Comparison of ENCODE assay signal across 8 cellular contexts in the genomic region with DNA sequence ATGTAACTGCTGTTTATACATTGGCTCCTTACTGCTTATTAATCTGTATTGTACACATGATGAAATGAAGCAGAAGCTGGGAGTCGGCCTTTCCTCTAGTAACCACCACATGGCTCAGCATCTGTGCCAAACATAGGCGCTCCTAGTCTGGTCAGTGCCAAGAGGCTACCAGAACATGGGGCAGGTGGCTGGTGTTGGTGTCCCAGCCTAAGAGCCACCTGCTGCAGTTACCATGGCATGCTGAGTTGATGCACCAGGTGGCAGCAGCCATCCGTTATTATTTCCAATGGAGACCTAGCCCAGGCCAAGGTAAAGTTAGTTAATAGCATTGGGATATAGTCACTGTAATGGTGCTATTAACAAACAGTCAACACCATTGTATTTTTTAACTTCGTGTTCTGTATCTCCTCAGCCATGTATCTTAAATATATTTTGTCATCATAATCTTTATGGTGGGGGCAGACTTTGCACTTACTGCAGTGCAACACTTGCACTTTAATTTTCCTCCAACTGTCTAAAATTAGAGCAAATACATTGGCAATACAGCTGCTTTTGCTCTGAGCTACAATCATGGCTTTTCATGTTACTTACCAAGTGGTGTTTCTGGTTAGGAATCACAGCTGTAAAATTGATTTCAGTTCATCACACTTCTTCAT. TPM values are rescaled to one million over a fixed set of nuclear protein-coding genes. Genes with fewer than 3 reads are reported as not detected.
A peak's percentile ranks its signal among the peaks of the same experiment; 100 is the strongest.
DNase-seq lines count a peak whose midpoint lies in the region; TF ChIP-seq lines count a peak whose summit lies in the region.

No MANE protein-coding gene starts in this region.

- H3K36me3 ChIP-seq in OCI-LY3 (replicated peaks; ENCODE audit: low read depth, low read length) (peaks cover 58% of the 10 kb centered on the region), transverse colon (peaks cover 0 to 51% (median 15%) of the 10 kb centered on the region in 4 donors)

- no peak overlapping the region for H3K9ac ChIP-seq in OCI-LY3 (ENCODE audit: low read length)

- intact Hi-C loops in transverse colon (cut with DNase I; ENCODE audit: low total_unique reads): no loop called here

- H3K27ac ChIP-seq in OCI-LY3 (ENCODE audit: low read length) (no peak overlapping the region), transverse colon (no peak overlapping the region)

- no peak overlapping the region for H3K4me2 ChIP-seq in OCI-LY3 (ENCODE audit: low read length)

- WGBS in transverse colon (ENCODE audit: low coverage in 1 of 2), 2 donors: 34 to 58% methylated on average over 4 of the region's 4 CpGs

- H3K79me2 ChIP-seq in OCI-LY3 (ENCODE audit: low read length): no peaks in the 10 kb centered on the region

- H3K4me1 ChIP-seq in OCI-LY3 (ENCODE audit: low read length): no peaks in the 10 kb centered on the region
- no peaks in the 10 kb centered on the region for H3K4me1 ChIP-seq in transverse colon

- in situ Hi-C loops in T47D (cut with HindIII; ENCODE audit: low pct_unique_long_range_greater_than_20kb, low sequenced_read_pairs): no loop called here
- in situ Hi-C loops in transverse colon (cut with MboI; ENCODE audit: low pct_ligation_motif_present in 1 of 4, low pct_unique_long_range_greater_than_20kb in 1 of 4, low sequenced_read_pairs in 3 of 4): no loop called here

- no peak overlapping the region for H2AFZ ChIP-seq in OCI-LY3 (ENCODE audit: low read depth, low read length)

- no peak for TF ChIP-seq POLR2A in transverse colon (IDR thresholded peaks at IDR 0.05)

- H3K27me3 ChIP-seq in OCI-LY3 (ENCODE audit: low read depth, low read length) (no peaks in the 10 kb centered on the region), transverse colon (no peaks in the 10 kb centered on the region)

- no peaks in the 10 kb centered on the region for H4K20me1 ChIP-seq in OCI-LY3 (ENCODE audit: insufficient read depth, low read length)

- TF ChIP-seq CTCF in OCI-LY3 (IDR thresholded peaks at IDR 0.05; ENCODE audit: low read depth, low read length) (peak; percentile 58), transverse colon (IDR thresholded peaks at IDR 0.05) (peak; percentile 11 to 38 (median 37))

- H3K4me3 ChIP-seq in OCI-LY3 (ENCODE audit: low read length) (no peak overlapping the region), transverse colon (no peak overlapping the region)

- no peak for TF ChIP-seq EP300 in transverse colon (IDR thresholded peaks at IDR 0.05; ENCODE audit: low read depth)

- no peaks in the 10 kb centered on the region for H3K9me3 ChIP-seq in OCI-LY3 (ENCODE audit: insufficient read depth, low read length)
- no peaks in the 10 kb centered on the region for H3K9me3 ChIP-seq in transverse colon

- peak; percentile 24 to 84 (median 50) for DNase-seq in NCI-H1417 (lab: John Stamatoyannopoulos, UW)
- DNase-seq in NCI-H1417 treated with DMSO at 0.1 percent for 48 hours (lab: John Stamatoyannopoulos, UW): no peak
- peak; percentile 27 for DNase-seq in HT1080 (ENCODE audit: low read depth)
- DNase-seq in T47D (ENCODE audit: low read depth in 1 of 2, low spot score in 1 of 2): peak; percentile 18 to 60
- DNase-seq in kidney tubule cell (ENCODE audit: low spot score): peak; percentile 50
- DNase-seq in transverse colon: peak; percentile 19
- no peak for DNase-seq in middle frontal gyrus (ENCODE audit: extremely low spot score, low spot score)

RNA-seq across cellular contexts. Expression of a gene that starts 33.1 kb away (rescaled TPM):
- 20.6 and 25.9 TPM in 2 replicates for total RNA-seq in HT1080 (2014; rRNA removed; shearing (Covaris generic))
- polyA plus RNA-seq in HT1080 (2015; cell fraction: cytosol; rRNA removed): 29.6 and 39.3 TPM in 2 replicates
- 62.1 and 64.7 TPM in 2 replicates for polyA plus RNA-seq in HT1080 (2015; cell fraction: nucleus; rRNA removed)
- total RNA-seq in transverse colon: 100 to 1,000 TPM in 1 of 4 donors, 10 to 100 TPM in 3; 59.5 to 170 (median 88.3) TPM

Comparison
In these comparisons a context has a peak if more than half of its experiments do, and no peak if none do; other contexts are left out.
1. DNase-seq: peak in NCI-H1417 (3 of 3), HT1080 (single experiment), T47D (2 of 2), kidney tubule cell (single experiment) and transverse colon (single experiment); none in NCI-H1417 treated with DMSO at 0.1 percent for 48 hours (single experiment) and middle frontal gyrus (single experiment).